ENCODE assay signal across 15 cellular contexts in genomic region chr10:130372866-130373265, GRCh38.
DNase-seq lines count a peak whose midpoint lies in the region; ATAC-seq and TF ChIP-seq lines count a peak whose summit lies in the region.
"Had no signal": no experiment of that assay in that cellular context is flagged by ENCODE, and none has a peak within 500 bp of the region (broad histone marks: within the 10 kb centered on the region; RNA-seq: fewer than 3 reads in every experiment).

No MANE protein-coding gene starts in this region.

- intact Hi-C loops in upper lobe of right lung (cut with DNase I) = no loop called here

- no peak for TF ChIP-seq CTCF in endodermal cell (conservative IDR thresholded peaks at IDR 0.05)
- no peak for TF ChIP-seq CTCF in upper lobe of right lung (IDR thresholded peaks at IDR 0.05)

- H3K4me1 Mint-ChIP-seq in endodermal cell = no peaks in the 10 kb centered on the region
- H3K4me1 Mint-ChIP-seq: CD14-positive monocyte; CD4-positive, alpha-beta memory T cell had no signal

- H3K9ac ChIP-seq in endodermal cell (ENCODE audit: extremely low read depth, low read length, poor library complexity, severe bottlenecking) = no peak overlapping the region
- H3K9ac ChIP-seq: BLaER1 had no signal

- ATAC-seq in upper lobe of right lung = no peak
- ATAC-seq: GM12878 had no signal

- H3K4me3 Mint-ChIP-seq in endodermal cell = no peak overlapping the region
- H3K4me3 Mint-ChIP-seq: CD14-positive monocyte; CD4-positive, alpha-beta memory T cell; H9 had no signal

- H3K4me1 ChIP-seq in endodermal cell (ENCODE audit: control insufficient read depth, insufficient read depth, low read length) (no peaks in the 10 kb centered on the region), upper lobe of right lung (no peaks in the 10 kb centered on the region)

- H3K9me3 ChIP-seq in endodermal cell (ENCODE audit: control insufficient read depth, low read length) = no peaks in the 10 kb centered on the region
- no peaks in the 10 kb centered on the region for H3K9me3 ChIP-seq in upper lobe of right lung

- DNase-seq in ELF-1 (ENCODE audit: low read depth, low spot score) (peak; percentile 61), endodermal cell (peak; percentile 57), mesenteric fat pad (ENCODE audit: low spot score) (peak; percentile 72), upper lobe of right lung (peak; percentile 27), DMS 273 (lab: John Stamatoyannopoulos, UW; ENCODE audit: unreplicated experiment) (no peak), NCI-H69 (lab: John Stamatoyannopoulos, UW) (no peak), NCI-H1417 (lab: John Stamatoyannopoulos, UW) (no peak)
- DNase-seq: 8988T; CD4-positive, alpha-beta memory T cell; DMS79 treated with DMSO at 0.1 percent for 48 hours; GOT3; H9 had no signal

- H3K36me3 ChIP-seq in endodermal cell (ENCODE audit: control insufficient read depth, insufficient read depth, low read length) = no peaks in the 10 kb centered on the region
- no peaks in the 10 kb centered on the region for H3K36me3 ChIP-seq in upper lobe of right lung
- H3K36me3 ChIP-seq: BLaER1 had no signal

- H3K27ac Mint-ChIP-seq in endodermal cell = no peak overlapping the region
- H3K27ac Mint-ChIP-seq: CD14-positive monocyte; CD4-positive, alpha-beta memory T cell had no signal

- H3K27me3 ChIP-seq in endodermal cell (ENCODE audit: control insufficient read depth, insufficient read depth, low read length, poor library complexity, severe bottlenecking) (no peaks in the 10 kb centered on the region), upper lobe of right lung (peaks cover 5% of the 10 kb centered on the region)
- H3K27me3 ChIP-seq: BLaER1 had no signal

- H3K4me3 ChIP-seq in endodermal cell (ENCODE audit: low read length) = no peak overlapping the region
- no peak overlapping the region for H3K4me3 ChIP-seq in upper lobe of right lung
- H3K4me3 ChIP-seq: BLaER1, GM12878 had no signal

- H3K27me3 Mint-ChIP-seq in endodermal cell (ENCODE audit: insufficient read depth) = no peaks in the 10 kb centered on the region

- 91 to 100% methylated on average over 2 to 9 of the region's 9 CpGs for WGBS in endodermal cell (ENCODE audit: insufficient coverage in 1 of 2, insufficient read length in 1 of 2), 2 experiments

- no peaks in the 10 kb centered on the region for H3K36me3 Mint-ChIP-seq in endodermal cell (ENCODE audit: low read depth)
- H3K36me3 Mint-ChIP-seq: CD14-positive monocyte; CD4-positive, alpha-beta memory T cell had no signal

- H3K9me3 Mint-ChIP-seq in endodermal cell = no peaks in the 10 kb centered on the region
- H3K9me3 Mint-ChIP-seq: H9 had no signal

- H3K27ac ChIP-seq in endodermal cell (ENCODE audit: low read depth, low read length) (no peak overlapping the region), upper lobe of right lung (no peak overlapping the region)
- H3K27ac ChIP-seq: BLaER1 had no signal

Comparison
In these comparisons a context has a peak if more than half of its experiments do, and no peak if none do; other contexts are left out.
1. DNase-seq: peak in ELF-1 (single experiment), endodermal cell (single experiment), mesenteric fat pad (single experiment) and upper lobe of right lung (single experiment); none in DMS 273 (single experiment), NCI-H69 (single experiment) and NCI-H1417 (0 of 3).